20 cellular contexts compared by ENCODE assay signal in genomic region chr4:625631-626031, GRCh38. TPM values are rescaled to one million over a fixed set of nuclear protein-coding genes. Genes with fewer than 3 reads are reported as not detected.
DNase-seq lines count a peak whose midpoint lies in the region; ATAC-seq, FAIRE-seq and TF ChIP-seq lines count a peak whose summit lies in the region.
"Had no signal": no experiment of that assay in that cellular context is flagged by ENCODE, and none has a peak within 500 bp of the region (broad histone marks: within the 10 kb centered on the region; RNA-seq: fewer than 3 reads in every experiment).

No MANE protein-coding gene starts in this region.

- no peak for TF ChIP-seq POLR2A in H1 (IDR thresholded peaks at IDR 0.05; ENCODE audit: control extremely low read depth in 1 of 2, low read depth in 2 of 2, low read length in 2 of 2)

- WGBS in H1 (ENCODE audit: extremely low coverage in 1 of 2, insufficient coverage in 1 of 2, insufficient read length in 1 of 2, insufficient replicate concordance in 2 of 2, low coverage in 1 of 2, low lambda C conversion rate in 2 of 2, missing lambda C conversion rate in 1 of 2), 2 experiments, result 91% methylated on average over 30 of the region's 30 CpGs; no CpG with 5 or more reads in 1 of the 2 experiments

- peak overlapping the region; percentile 61; the same call in 1 of the 2 replicates for H2BK15ac ChIP-seq in H1 (ENCODE audit: low read length)

- H3K4me1 Mint-ChIP-seq in neural progenitor cell (peaks cover 8% of the 10 kb centered on the region), T-helper 17 cell (no peaks in the 10 kb centered on the region)

- H2BK120ac ChIP-seq in H1 (replicated peaks; ENCODE audit: low read depth, low read length), result no peak overlapping the region

- H3K36me3 Mint-ChIP-seq in neural progenitor cell, result no peaks in the 10 kb centered on the region
- H3K36me3 Mint-ChIP-seq in T-helper 17 cell (ENCODE audit: low read depth), result peaks cover 2% of the 10 kb centered on the region

- H3K79me1 ChIP-seq in H1 (ENCODE audit: low read depth, low read length), result no peaks in the 10 kb centered on the region; the same call in 1 of the 2 replicates

- no peaks in the 10 kb centered on the region for H3K23me2 ChIP-seq in H1 (ENCODE audit: low read depth, low read length)

- no peak overlapping the region for H2BK5ac ChIP-seq in H1 (ENCODE audit: low read depth, low read length)

- FAIRE-seq in H1 (lab: Jason Lieb, UNC), result no peak
- FAIRE-seq: A204.1, GM12878 had no signal

- DNase-seq in left ventricle myocardium inferior (peak; percentile 12), Right ventricle myocardium superior (no peak), H1 (ENCODE audit: low read depth in 1 of 2, low spot score in 2 of 2) (no peak), neural progenitor cell (ENCODE audit: low spot score) (no peak), T-helper 17 cell (no peak)
- no peak for DNase-seq in stimulated activated naive CD4-positive, alpha-beta T cell treated with Interleukin-2 at 50 U/mL for 16 hours (lab: John Stamatoyannopoulos, UW)
- DNase-seq: C1 segment of cervical spinal cord, GDM1, GOT3, NCI-H1092 treated with DMSO at 0.1 percent for 48 hours, NCI-H1694, NCI-H2107, NCI-H2227 treated with DMSO at 0.1 percent for 48 hours, NCI-H526, SIG-M5 had no signal

- H3K14ac ChIP-seq in H1 (ENCODE audit: insufficient read length), result no peak overlapping the region

- H3K9ac ChIP-seq in H1 (replicated peaks in 1 of 4; ENCODE audit: extremely low read depth in 1 of 4, low read depth in 3 of 4, low read length in 3 of 4) (no peak overlapping the region), neural progenitor cell (no peak overlapping the region)

- H3K4me3 Mint-ChIP-seq in neural progenitor cell (no peak overlapping the region), T-helper 17 cell (no peak overlapping the region)

- CTCF ChIA-PET in H1 (lab: Charles Lee; ENCODE audit: partially characterized antibody), result interaction anchor here (0.5 to 2.2 kb wide), 6 partner anchors 13 to 217 kb away, joined by 3 to 8 read pairs (median 4); no protein-coding TSS in a partner anchor

- H2AFZ ChIP-seq in H1 (ENCODE audit: low read length), result no peak overlapping the region
- peak overlapping the region; percentile 76 for H2AFZ ChIP-seq in neural progenitor cell (replicated peaks)

- H2BK12ac ChIP-seq in H1 (ENCODE audit: low read depth, low read length), result peak overlapping the region; percentile 39; the same call in 1 of the 2 replicates

- H3K9me3 ChIP-seq in left ventricle myocardium inferior (replicated peaks) (no peaks in the 10 kb centered on the region), H1 (ENCODE audit: insufficient read depth in 2 of 2, low read depth in 1 of 2, low read length in 1 of 2) (no peaks in the 10 kb centered on the region), neural progenitor cell (ENCODE audit: low read depth) (no peaks in the 10 kb centered on the region), T-helper 17 cell (ENCODE audit: control insufficient read depth, low read length, poor library complexity, severe bottlenecking) (no peaks in the 10 kb centered on the region)

- peaks cover 14% of the 10 kb centered on the region for H3K27me3 Mint-ChIP-seq in neural progenitor cell (ENCODE audit: insufficient read depth, low read depth)
- H3K27me3 Mint-ChIP-seq in T-helper 17 cell, result peaks cover 10% of the 10 kb centered on the region

- H3K79me2 ChIP-seq in H1 (ENCODE audit: control insufficient read depth in 1 of 2, insufficient read depth in 2 of 2, low read length in 2 of 2) (no peaks in the 10 kb centered on the region), neural progenitor cell (ENCODE audit: low read depth) (no peaks in the 10 kb centered on the region)

- no peak for TF ChIP-seq EP300 in H1 (IDR thresholded peaks at IDR 0.05; ENCODE audit: borderline replicate concordance in 1 of 2, low read depth in 2 of 2, low read length in 2 of 2)

- TF ChIP-seq RAD21 in H1 (IDR thresholded peaks at IDR 0.05 in 1 of 2, conservative IDR thresholded peaks at IDR 0.05 in 1 of 2; ENCODE audit: low read depth in 2 of 2, low read length in 2 of 2), result no peak

- H3K27me3 ChIP-seq in left ventricle myocardium inferior (ENCODE audit: low read depth), result peaks cover 80% of the 10 kb centered on the region
- H3K27me3 ChIP-seq in H1 (replicated peaks in 1 of 4; ENCODE audit: control insufficient read depth in 3 of 4, extremely low read depth in 1 of 4, insufficient read depth in 3 of 4, low read length in 3 of 4), result peaks cover 0 to 2% (median 0%) of the 10 kb centered on the region in 4 experiments; a peak in 1 of 7 replicates
- no peaks in the 10 kb centered on the region for H3K27me3 ChIP-seq in neural progenitor cell

- H3K4me1 ChIP-seq in left ventricle myocardium inferior (no peaks in the 10 kb centered on the region), H1 (replicated peaks in 1 of 4; ENCODE audit: control insufficient read depth in 3 of 4, insufficient read depth in 4 of 4, low read length in 3 of 4) (peaks cover 0 to 18% (median 8%) of the 10 kb centered on the region in 4 experiments; a peak in 5 of 7 replicates), neural progenitor cell (peaks cover 18% of the 10 kb centered on the region)

- H2AK5ac ChIP-seq in H1 (ENCODE audit: low read depth, low read length), result no peak overlapping the region

- H4K20me1 ChIP-seq in H1 (replicated peaks in 1 of 2; ENCODE audit: control insufficient read depth in 1 of 2, insufficient read depth in 2 of 2, low read length in 2 of 2), result peaks cover 0 to 3% of the 10 kb centered on the region in 2 experiments
- no peaks in the 10 kb centered on the region for H4K20me1 ChIP-seq in neural progenitor cell (ENCODE audit: low read depth)

- no peak overlapping the region for H4K5ac ChIP-seq in H1 (ENCODE audit: insufficient read length, low read depth, low read length)

- H3K9me3 Mint-ChIP-seq in neural progenitor cell, result peaks cover 6% of the 10 kb centered on the region

- no peak overlapping the region for H3K56ac ChIP-seq in H1 (replicated peaks; ENCODE audit: insufficient read length, low read depth, low read length)

- no peak overlapping the region for H2BK20ac ChIP-seq in H1 (ENCODE audit: low read length)

- intact Hi-C loops in left ventricle myocardium inferior (cut with micrococcal nuclease) (no loop called here), Right ventricle myocardium superior (cut with DNase I) (no loop called here)

- H3F3A ChIP-seq in neural progenitor cell (ENCODE audit: low read depth), result peaks cover 8% of the 10 kb centered on the region

- H3K27ac ChIP-seq in left ventricle myocardium inferior (replicated peaks) (no peak overlapping the region), H1 (ENCODE audit: low read depth, low read length) (no peak overlapping the region), neural progenitor cell (no peak overlapping the region)

- H4K91ac ChIP-seq in H1 (replicated peaks; ENCODE audit: insufficient read length, low read length), result peak overlapping the region; percentile 74

- no peak overlapping the region for H3K23ac ChIP-seq in H1 (ENCODE audit: insufficient read length)

- no peak overlapping the region for H3K4me2 ChIP-seq in H1 (ENCODE audit: insufficient read depth in 1 of 2, low read depth in 2 of 2, low read length in 2 of 2)
- peak overlapping the region; percentile 46 for H3K4me2 ChIP-seq in neural progenitor cell

- peak overlapping the region; percentile 12; the same call in 1 of the 2 replicates for H4K8ac ChIP-seq in H1 (ENCODE audit: extremely low read depth, insufficient read depth, low read length)

- H3K36me3 ChIP-seq in left ventricle myocardium inferior (no peaks in the 10 kb centered on the region), H1 (ENCODE audit: control insufficient read depth in 2 of 4, insufficient read depth in 4 of 4, low read length in 3 of 4) (no peaks in the 10 kb centered on the region), neural progenitor cell (no peaks in the 10 kb centered on the region)

- H3K27ac Mint-ChIP-seq in neural progenitor cell (peak overlapping the region; percentile 29), T-helper 17 cell (no peak overlapping the region)

- no peak overlapping the region for H3K18ac ChIP-seq in H1 (ENCODE audit: extremely low read depth, low read length)

- POLR2A ChIA-PET in H1 (lab: Charles Lee; ENCODE audit: partially characterized antibody), result interaction anchor here (0.9 to 1.6 kb wide), 4 partner anchors 26 to 55 kb away, joined by 3 to 6 read pairs (median 4); no protein-coding TSS in a partner anchor

- no peak for TF ChIP-seq CTCF in left ventricle myocardium inferior (IDR thresholded peaks at IDR 0.05; ENCODE audit: borderline replicate concordance)
- TF ChIP-seq CTCF in H1 (IDR thresholded peaks at IDR 0.05; ENCODE audit: control extremely low read depth in 1 of 3, insufficient read depth in 1 of 3, low read depth in 1 of 3, low read length in 3 of 3), result no peak
- no peak for TF ChIP-seq CTCF in neural progenitor cell (IDR thresholded peaks at IDR 0.05)

- H3K4me3 ChIP-seq in left ventricle myocardium inferior, result no peak overlapping the region
- no peak overlapping the region for H3K4me3 ChIP-seq in H1 (ENCODE audit: extremely low read depth in 1 of 4, insufficient read depth in 2 of 4, low read depth in 3 of 4, low read length in 4 of 4)
- H3K4me3 ChIP-seq in neural progenitor cell, result no peak overlapping the region
- H3K4me3 ChIP-seq: GM12878 had no signal

- ATAC-seq in Right ventricle myocardium superior (ENCODE audit: poor library complexity), result no peak
- ATAC-seq in T-helper 17 cell, result no peak
- ATAC-seq in GM18909 (IDR thresholded peaks at IDR 0.05; ENCODE audit: poor library complexity, unreplicated experiment), result no peak
- ATAC-seq: GM12878 had no signal

- no peak overlapping the region for H3K4ac ChIP-seq in H1 (replicated peaks; ENCODE audit: insufficient read length, low read depth, low read length)

RNA-seq across cellular contexts. Expression of gene PDE6B, which starts 0.3 kb away (rescaled TPM):
- 2.7 TPM for total RNA-seq in left ventricle myocardium inferior
- total RNA-seq in Right ventricle myocardium superior, result 1.1 TPM
- total RNA-seq in H1 (2021; fragmentation: NEBNext Ultra II Directional; extraction: Animal tissue kit (Norgen Biotek cat#: 25700)), result 4.1 and 4.5 TPM in 2 replicates
- 8.0 and 8.4 TPM in 2 replicates for polyA plus RNA-seq in H1 (2011; rRNA removed)
- 11.1 TPM for polyA plus RNA-seq in H1 (2011; cell fraction: cytosol; rRNA removed)
- polyA plus RNA-seq in H1 (2011; cell fraction: nucleus; rRNA removed), result 14.3 TPM
- polyA plus RNA-seq in H1 (2012, experiment 1 of 2), result 9.1 to 17.0 TPM (median 14.1 TPM) in 4 replicates
- 4.3 TPM for polyA plus RNA-seq in H1 (2012, experiment 2 of 2)
- polyA plus RNA-seq in H1 (2013, experiment 1 of 2), result 1.3 TPM
- polyA plus RNA-seq in H1 (2013, experiment 2 of 2), result 2.1 TPM
- polyA minus RNA-seq in H1 (2011; rRNA and poly(A)+ RNA removed), result 11.1 and 16.4 TPM in 2 replicates
- 6.8 TPM for polyA minus RNA-seq in H1 (2011; cell fraction: cytosol; rRNA and poly(A)+ RNA removed)
- 9.4 TPM for polyA minus RNA-seq in H1 (2011; cell fraction: nucleus; rRNA and poly(A)+ RNA removed)
- total RNA-seq in neural progenitor cell (ENCODE audit: low replicate concordance), result 4.3 and 19.5 TPM in 2 replicates
- 10 to 100 TPM; 10.2 to 11.5 TPM for total RNA-seq in T-helper 17 cell
- total RNA-seq: MCF 10A, OCI-LY7 had no signal

RNA-seq across cellular contexts. Expression of gene ATP5ME, which starts 48.4 kb away (rescaled TPM):
- 914 TPM for total RNA-seq in left ventricle myocardium inferior
- total RNA-seq in Right ventricle myocardium superior, result 1,145 TPM
- 375 and 413 TPM in 2 replicates for total RNA-seq in H1 (2021; fragmentation: NEBNext Ultra II Directional; extraction: Animal tissue kit (Norgen Biotek cat#: 25700))
- 450 and 538 TPM in 2 replicates for polyA plus RNA-seq in H1 (2011; rRNA removed)
- polyA plus RNA-seq in H1 (2011; cell fraction: cytosol; rRNA removed), result 736 TPM
- polyA plus RNA-seq in H1 (2011; cell fraction: nucleus; rRNA removed), result 398 TPM
- polyA plus RNA-seq in H1 (2012, experiment 1 of 2), result 972 to 1,582 TPM (median 1,208 TPM) in 4 replicates
- polyA plus RNA-seq in H1 (2012, experiment 2 of 2), result 606 TPM
- 1,182 TPM for polyA plus RNA-seq in H1 (2013, experiment 1 of 2)
- polyA plus RNA-seq in H1 (2013, experiment 2 of 2), result 1,303 TPM
- 143 and 154 TPM in 2 replicates for polyA minus RNA-seq in H1 (2011; rRNA and poly(A)+ RNA removed)
- 98.1 TPM for polyA minus RNA-seq in H1 (2011; cell fraction: cytosol; rRNA and poly(A)+ RNA removed)
- 109 TPM for polyA minus RNA-seq in H1 (2011; cell fraction: nucleus; rRNA and poly(A)+ RNA removed)
- total RNA-seq in neural progenitor cell (ENCODE audit: low replicate concordance), result 95.1 and 114 TPM in 2 replicates
- 100 to 1,000 TPM in 1 of 2 donors, 10 to 100 TPM in 1; 98.4 to 120 TPM for total RNA-seq in T-helper 17 cell

RNA-seq across cellular contexts. Expression of gene MYL5, which starts 48.7 kb away (rescaled TPM):
- total RNA-seq in left ventricle myocardium inferior (4.5 TPM), Right ventricle myocardium superior (3.7 TPM), neural progenitor cell (ENCODE audit: low replicate concordance) (0.21 and 10.0 TPM in 2 replicates), T-helper 17 cell (10 to 100 TPM; 20.3 to 22.9 TPM)
- 5.5 and 5.7 TPM in 2 replicates for total RNA-seq in H1 (2021; fragmentation: NEBNext Ultra II Directional; extraction: Animal tissue kit (Norgen Biotek cat#: 25700))
- 6.3 and 6.8 TPM in 2 replicates for polyA plus RNA-seq in H1 (2011; rRNA removed)
- 7.7 TPM for polyA plus RNA-seq in H1 (2011; cell fraction: cytosol; rRNA removed)
- polyA plus RNA-seq in H1 (2011; cell fraction: nucleus; rRNA removed), result 40.3 TPM
- 11.6 to 13.5 TPM (median 12.6 TPM) in 4 replicates for polyA plus RNA-seq in H1 (2012, experiment 1 of 2)
- 3.7 TPM for polyA plus RNA-seq in H1 (2012, experiment 2 of 2)
- 4.6 TPM for polyA plus RNA-seq in H1 (2013, experiment 1 of 2)
- 3.5 TPM for polyA plus RNA-seq in H1 (2013, experiment 2 of 2)
- 2.5 and 6.8 TPM in 2 replicates for polyA minus RNA-seq in H1 (2011; rRNA and poly(A)+ RNA removed)
- polyA minus RNA-seq in H1 (2011; cell fraction: cytosol; rRNA and poly(A)+ RNA removed), result 6.9 TPM
- 19.0 TPM for polyA minus RNA-seq in H1 (2011; cell fraction: nucleus; rRNA and poly(A)+ RNA removed)

RNA-seq across cellular contexts. Expression of gene TMEM271, which starts 49.5 kb away (rescaled TPM):
- not detected for total RNA-seq in left ventricle myocardium inferior
- total RNA-seq in Right ventricle myocardium superior, result not detected
- 0.35 TPM in 1 of 2 replicates, not detected in the other for total RNA-seq in H1 (2021; fragmentation: NEBNext Ultra II Directional; extraction: Animal tissue kit (Norgen Biotek cat#: 25700))
- 0.08 and 0.14 TPM in 2 replicates for polyA plus RNA-seq in H1 (2011; rRNA removed)
- 0.06 TPM for polyA plus RNA-seq in H1 (2011; cell fraction: cytosol; rRNA removed)
- polyA plus RNA-seq in H1 (2011; cell fraction: nucleus; rRNA removed), result 0.14 TPM
- 0.16 TPM in 1 of 4 replicates, not detected in the others for polyA plus RNA-seq in H1 (2012, experiment 1 of 2)
- 0.07 TPM for polyA plus RNA-seq in H1 (2012, experiment 2 of 2)
- polyA plus RNA-seq in H1 (2013, experiment 1 of 2), result 0.08 TPM
- polyA plus RNA-seq in H1 (2013, experiment 2 of 2), result 0.13 TPM
- not detected in 2 replicates for polyA minus RNA-seq in H1 (2011; rRNA and poly(A)+ RNA removed)
- not detected for polyA minus RNA-seq in H1 (2011; cell fraction: cytosol; rRNA and poly(A)+ RNA removed)
- polyA minus RNA-seq in H1 (2011; cell fraction: nucleus; rRNA and poly(A)+ RNA removed), result not detected
- not detected in 2 replicates for total RNA-seq in neural progenitor cell (ENCODE audit: low replicate concordance)
- total RNA-seq in T-helper 17 cell, result not detected
- total RNA-seq: GM12878, MCF 10A, OCI-LY7 had no signal
- polyA plus RNA-seq: GM12878 had no signal
